In the genomic region with DNA sequence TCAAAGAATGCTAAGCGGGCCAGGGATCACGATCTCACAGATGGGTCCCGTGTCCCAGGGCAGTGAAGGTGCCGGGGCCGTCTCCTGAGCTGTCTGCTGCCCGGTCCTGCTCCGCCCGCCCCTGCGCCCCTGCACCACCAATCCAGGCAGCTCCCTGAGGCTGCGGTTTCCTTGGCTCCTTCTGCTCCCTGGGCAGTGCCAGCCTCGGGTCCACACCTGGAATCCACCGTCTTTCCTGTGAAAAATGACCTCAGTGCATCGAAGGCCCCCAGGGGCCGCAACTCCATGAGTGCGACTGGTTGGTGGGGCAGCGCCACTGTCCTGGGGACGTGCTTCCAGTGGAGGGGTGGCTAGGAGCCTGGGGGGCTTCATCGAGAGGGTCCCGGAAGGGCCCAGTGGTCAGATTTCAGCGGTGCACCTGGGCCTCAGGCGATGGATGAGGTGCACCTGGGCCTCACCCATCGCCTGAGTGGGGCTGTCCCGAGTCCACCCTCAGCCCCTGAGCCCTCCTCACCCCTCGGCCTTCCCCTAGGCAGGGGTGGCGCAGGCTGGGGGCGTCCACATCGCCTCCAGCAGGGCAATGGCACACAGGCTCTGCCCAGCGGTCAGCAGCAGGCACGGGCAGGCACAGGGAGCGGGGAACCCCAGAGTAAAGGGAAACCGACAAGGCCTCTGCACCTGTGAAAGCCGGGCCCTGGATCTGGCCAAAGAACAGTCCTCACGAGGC, we compare ENCODE assay signal across 39 cellular contexts. TPM values are rescaled to one million over a fixed set of nuclear protein-coding genes. Genes with fewer than 3 reads are reported as not detected.
"Had no signal": no experiment of that assay in that cellular context is flagged by ENCODE, and none has a peak within 500 bp of the region (broad histone marks: within the 10 kb centered on the region; RNA-seq: fewer than 3 reads in every experiment).

No MANE protein-coding gene starts in this region.

- H3K4me3 Mint-ChIP-seq: activated CD4-positive, alpha-beta memory T cell treated with anti-CD3 and anti-CD28 coated beads for 36 hours; activated CD4-positive, alpha-beta T cell treated with anti-CD3 and anti-CD28 coated beads for 36 hours; activated CD4-positive, alpha-beta T cell treated with anti-CD3 and anti-CD28 coated beads, Interleukin-2, amount 10 ng/mL, durations not matched to agents 24 days and 14 days; activated CD8-positive, alpha-beta memory T cell treated with anti-CD3 and anti-CD28 coated beads, Interleukin-2, amount 10 ng/mL, durations not matched to agents 7 days and 5 days; activated CD8-positive, alpha-beta T cell treated with anti-CD3 and anti-CD28 coated beads, Interleukin-2, amount 10 ng/mL, durations not matched to agents 7 days and 5 days; activated naive CD4-positive, alpha-beta T cell treated with anti-CD3 and anti-CD28 coated beads for 36 hours; activated naive CD4-positive, alpha-beta T cell treated with anti-CD3 and anti-CD28 coated beads, Interleukin-2, amount 50 U/mL, for 24 hours; activated T-helper 1 cell treated with anti-CD3 and anti-CD28 coated beads, Interleukin-12 subunit alpha, Interleukin-12 subunit beta, Interleukin-2, Interleukin-4 antibody, amounts not matched to agents 30 ng/mL and 10 ng/mL and 1 ng/mL, durations not matched to agents 14 hours and 24 hours and 36 hours; brain; WTC11 had no signal

- H3K27ac Mint-ChIP-seq: activated CD4-positive, alpha-beta memory T cell treated with anti-CD3 and anti-CD28 coated beads for 36 hours; activated CD4-positive, alpha-beta T cell treated with anti-CD3 and anti-CD28 coated beads for 36 hours; activated CD4-positive, alpha-beta T cell treated with anti-CD3 and anti-CD28 coated beads, Interleukin-2, amount 10 ng/mL, durations not matched to agents 24 days and 14 days; activated CD8-positive, alpha-beta memory T cell treated with anti-CD3 and anti-CD28 coated beads, Interleukin-2, amount 10 ng/mL, durations not matched to agents 7 days and 5 days; activated CD8-positive, alpha-beta T cell treated with anti-CD3 and anti-CD28 coated beads, Interleukin-2, amount 10 ng/mL, durations not matched to agents 7 days and 5 days; activated naive CD4-positive, alpha-beta T cell treated with anti-CD3 and anti-CD28 coated beads for 36 hours; activated naive CD4-positive, alpha-beta T cell treated with anti-CD3 and anti-CD28 coated beads, Interleukin-2, amount 50 U/mL, for 24 hours; activated T-helper 1 cell treated with anti-CD3 and anti-CD28 coated beads, Interleukin-12 subunit alpha, Interleukin-12 subunit beta, Interleukin-2, Interleukin-4 antibody, amounts not matched to agents 30 ng/mL and 10 ng/mL and 1 ng/mL, durations not matched to agents 14 hours and 24 hours and 36 hours; activated T-helper 2 cell treated with anti-CD3 and anti-CD28 coated beads, Interferon-gamma antibody, Interleukin-2, Interleukin-4, amounts not matched to agents 10 μg/mL and 5 μg/mL and 100 μg/mL, durations not matched to agents 14 hours and 24 hours and 36 hours; brain; WTC11 had no signal

- H3K27me3 Mint-ChIP-seq: activated CD4-positive, alpha-beta T cell treated with anti-CD3 and anti-CD28 coated beads for 36 hours; activated CD4-positive, alpha-beta T cell treated with anti-CD3 and anti-CD28 coated beads, Interleukin-2, amount 10 ng/mL, durations not matched to agents 24 days and 14 days; activated CD8-positive, alpha-beta memory T cell treated with anti-CD3 and anti-CD28 coated beads, Interleukin-2, amount 10 ng/mL, durations not matched to agents 7 days and 5 days; activated naive CD4-positive, alpha-beta T cell treated with anti-CD3 and anti-CD28 coated beads, Interleukin-2, amount 50 U/mL, for 24 hours had no signal

- H3K9me3 ChIP-seq: colonic mucosa, esophagus squamous epithelium had no signal

- FAIRE-seq: endometrium, endothelial cell of umbilical vein had no signal

- H3K9me3 Mint-ChIP-seq: activated CD4-positive, alpha-beta T cell treated with anti-CD3 and anti-CD28 coated beads, Interleukin-2, amount 10 ng/mL, durations not matched to agents 24 days and 14 days; activated naive CD4-positive, alpha-beta T cell treated with anti-CD3 and anti-CD28 coated beads, Interleukin-2, amount 50 U/mL, for 24 hours had no signal

- H3K36me3 Mint-ChIP-seq: activated CD4-positive, alpha-beta memory T cell treated with anti-CD3 and anti-CD28 coated beads for 36 hours; activated CD8-positive, alpha-beta memory T cell treated with anti-CD3 and anti-CD28 coated beads, Interleukin-2, amount 10 ng/mL, durations not matched to agents 7 days and 5 days; activated naive CD4-positive, alpha-beta T cell treated with anti-CD3 and anti-CD28 coated beads, Interleukin-2, amount 50 U/mL, for 24 hours had no signal

- DNase-seq: activated CD4-positive, alpha-beta memory T cell treated with anti-CD3 and anti-CD28 coated beads for 36 hours; activated CD4-positive, alpha-beta T cell treated with anti-CD3 and anti-CD28 coated beads for 36 hours; activated CD4-positive, alpha-beta T cell treated with anti-CD3 and anti-CD28 coated beads, Interleukin-2, amount 10 ng/mL, durations not matched to agents 24 days and 14 days; activated CD8-positive, alpha-beta memory T cell treated with anti-CD3 and anti-CD28 coated beads, Interleukin-2, amount 10 ng/mL, durations not matched to agents 7 days and 5 days; activated CD8-positive, alpha-beta memory T cell treated with anti-CD3 and anti-CD28 coated beads, Interleukin-2, amount 50 U/mL, for 4 hours; activated CD8-positive, alpha-beta T cell treated with anti-CD3 and anti-CD28 coated beads, Interleukin-2, amount 10 ng/mL, durations not matched to agents 7 days and 5 days; activated effector memory CD4-positive, alpha-beta T cell treated with anti-CD3 and anti-CD28 coated beads, Interleukin-2, amount 50 U/mL, for 16 hours; activated naive CD4-positive, alpha-beta T cell treated with anti-CD3 and anti-CD28 coated beads for 36 hours; activated T-cell treated with anti-CD3 and anti-CD28 coated beads, Interleukin-2, amount 50 U/mL, for 1 hour; activated T-cell treated with anti-CD3 and anti-CD28 coated beads, Interleukin-2, amount 50 U/mL, for 48 hours; amniotic stem cell; aorta; central memory CD4-positive, alpha-beta T cell; cerebellar nuclear complex; colonic mucosa; effector CD8-positive, alpha-beta T cell; esophagus squamous epithelium; foreskin melanocyte; T-helper 1 cell; T-helper 2 cell had no signal

- H3K27ac ChIP-seq: breast epithelium, cardiac muscle cell, colonic mucosa, epithelial cell of prostate, esophagus squamous epithelium, gastroesophageal sphincter, VCaP had no signal

- H3K4me3 ChIP-seq: breast epithelium, cardiac muscle cell, colonic mucosa, esophagus squamous epithelium, gastroesophageal sphincter had no signal

- H3K27me3 ChIP-seq: cardiac muscle cell, colonic mucosa had no signal

- H3K36me3 ChIP-seq: breast epithelium, cardiac muscle cell, colonic mucosa, esophagus squamous epithelium, gastroesophageal sphincter had no signal

- ATAC-seq: activated CD4-positive, alpha-beta T cell treated with anti-CD3 and anti-CD28 coated beads for 36 hours; activated CD4-positive, CD25-positive, alpha-beta regulatory T cell treated with anti-CD3 and anti-CD28 coated beads, Interleukin-2, amount 50 U/mL, for 24 hours; activated CD8-positive, alpha-beta memory T cell treated with anti-CD3 and anti-CD28 coated beads, Interleukin-2, amount 10 ng/mL, durations not matched to agents 7 days and 5 days; activated CD8-positive, alpha-beta T cell treated with anti-CD3 and anti-CD28 coated beads, Interleukin-2, amount 10 ng/mL, durations not matched to agents 7 days and 5 days; gastroesophageal sphincter; SK-N-SH treated with all-trans-retinoic acid at 6 μM for 48 hours had no signal

- H3K4me1 ChIP-seq: breast epithelium, colonic mucosa, esophagus squamous epithelium, gastroesophageal sphincter had no signal

- H3K4me1 Mint-ChIP-seq: activated CD4-positive, alpha-beta T cell treated with anti-CD3 and anti-CD28 coated beads for 36 hours; activated CD4-positive, alpha-beta T cell treated with anti-CD3 and anti-CD28 coated beads, Interleukin-2, amount 10 ng/mL, durations not matched to agents 24 days and 14 days; activated CD8-positive, alpha-beta memory T cell treated with anti-CD3 and anti-CD28 coated beads, Interleukin-2, amount 10 ng/mL, durations not matched to agents 7 days and 5 days; activated naive CD4-positive, alpha-beta T cell treated with anti-CD3 and anti-CD28 coated beads, Interleukin-2, amount 50 U/mL, for 24 hours; brain; WTC11 had no signal

RNA-seq across cellular contexts. Expression of a gene that starts 27.2 kb away (rescaled TPM):
- total RNA-seq: activated CD4-positive, alpha-beta memory T cell treated with anti-CD3 and anti-CD28 coated beads for 36 hours; activated CD4-positive, alpha-beta T cell treated with anti-CD3 and anti-CD28 coated beads for 36 hours; activated CD4-positive, alpha-beta T cell treated with anti-CD3 and anti-CD28 coated beads, Interleukin-2, amount 10 ng/mL, durations not matched to agents 24 days and 14 days; activated CD8-positive, alpha-beta memory T cell treated with anti-CD3 and anti-CD28 coated beads for 36 hours; activated CD8-positive, alpha-beta memory T cell treated with anti-CD3 and anti-CD28 coated beads, Interleukin-2, amount 10 ng/mL, durations not matched to agents 7 days and 5 days; activated CD8-positive, alpha-beta T cell treated with anti-CD3 and anti-CD28 coated beads, Interleukin-2, amount 10 ng/mL, durations not matched to agents 7 days and 5 days; activated naive CD4-positive, alpha-beta T cell treated with anti-CD3 and anti-CD28 coated beads for 36 hours; activated T-helper 1 cell treated with anti-CD3 and anti-CD28 coated beads, Interleukin-12 subunit alpha, Interleukin-12 subunit beta, Interleukin-2, Interleukin-4 antibody, amounts not matched to agents 30 ng/mL and 10 ng/mL and 1 ng/mL, durations not matched to agents 14 hours and 24 hours and 36 hours; activated T-helper 2 cell treated with anti-CD3 and anti-CD28 coated beads, Interferon-gamma antibody, Interleukin-2, Interleukin-4, amounts not matched to agents 10 μg/mL and 5 μg/mL and 100 μg/mL, durations not matched to agents 14 hours and 24 hours and 36 hours; aorta; colonic mucosa; dermis microvascular lymphatic vessel endothelial cell; endothelial cell of umbilical vein; esophagus squamous epithelium; fibroblast of lung; fibroblast of villous mesenchyme; glomerular endothelial cell had no signal
- polyA plus RNA-seq: endothelial cell of umbilical vein, fibroblast of lung had no signal

RNA-seq across cellular contexts. Expression of a gene that starts 45.1 kb away (rescaled TPM):
- total RNA-seq: activated CD4-positive, alpha-beta T cell treated with anti-CD3 and anti-CD28 coated beads for 36 hours; activated naive CD4-positive, alpha-beta T cell treated with anti-CD3 and anti-CD28 coated beads for 36 hours; endothelial cell of umbilical vein; glomerular endothelial cell had no signal
- polyA plus RNA-seq: endothelial cell of umbilical vein had no signal
